ENCODE assay signal across 20 cellular contexts in the genomic region with DNA sequence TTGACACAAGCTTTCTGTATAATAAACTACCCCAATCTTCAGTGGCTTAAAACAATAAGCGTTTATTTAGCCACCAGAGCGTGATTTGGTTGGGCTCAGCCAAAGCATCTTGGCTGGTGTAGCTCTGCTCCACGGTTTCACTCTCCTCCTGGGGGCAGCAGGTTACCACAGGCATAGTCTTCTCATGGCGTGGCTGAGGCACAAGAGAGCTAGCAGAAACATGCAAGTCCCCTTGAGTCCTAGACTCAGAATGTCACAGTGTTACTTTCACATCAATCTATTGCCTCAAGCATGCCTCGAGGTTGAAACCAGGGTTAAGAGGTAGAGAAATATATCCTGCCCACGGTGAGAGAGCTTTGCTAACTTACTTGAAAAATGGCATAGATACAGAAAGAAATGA. TPM values are rescaled to one million over a fixed set of nuclear protein-coding genes. Genes with fewer than 3 reads are reported as not detected.
"Had no signal": no experiment of that assay in that cellular context is flagged by ENCODE, and none has a peak within 500 bp of the region (broad histone marks: within the 10 kb centered on the region; RNA-seq: fewer than 3 reads in every experiment).

No MANE protein-coding gene starts in this region.

- H3K27ac ChIP-seq: neutrophil, parathyroid adenoma, spleen had no signal

- ATAC-seq: activated CD4-positive, CD25-positive, alpha-beta regulatory T cell treated with anti-CD3 and anti-CD28 coated beads, Interleukin-2, amount 50 U/mL, for 24 hours; activated naive CD8-positive, alpha-beta T cell treated with anti-CD3 and anti-CD28 coated beads, Interleukin-2, amount 50 U/mL, for 24 hours; activated T-cell treated with anti-CD3 and anti-CD28 coated beads, Interleukin-2, amount 50 U/mL, for 4 hours; left ventricle myocardium superior; stimulated activated memory B cell treated with anti-CD40 and anti-IgM and Interleukin-4, amounts not matched to agents 10 μg/mL and 1 μg/mL and 100 μg/mL, for 72 hours; T-cell had no signal

- DNase-seq: activated CD4-positive, alpha-beta T cell treated with anti-CD3 and anti-CD28 coated beads, Interleukin-2, amount 10 ng/mL, durations not matched to agents 7 days and 5 days; activated CD8-positive, alpha-beta memory T cell treated with anti-CD3 and anti-CD28 coated beads, Interleukin-2, amount 50 U/mL, for 4 hours; activated naive CD4-positive, alpha-beta T cell treated with anti-CD3 and anti-CD28 coated beads for 36 hours; activated naive CD8-positive, alpha-beta T cell treated with anti-CD3 and anti-CD28 coated beads, Interleukin-2, amount 50 U/mL, for 24 hours; activated T-cell treated with anti-CD3 and anti-CD28 coated beads, Interleukin-2, amount 50 U/mL, for 4 hours; anterior cingulate cortex; caudate nucleus; erythroblast; head of caudate nucleus; kidney glomerular epithelial cell; left ventricle myocardium superior; mesenchymal stem cell; natural killer cell; spleen; stimulated activated CD4-positive, alpha-beta T cell treated with anti-CD3 and anti-CD28 coated beads, Interleukin-4, amount 100 ng/mL, for 4 hours; T-cell had no signal

- H3K36me3 ChIP-seq: neutrophil, spleen had no signal

- H2AFZ ChIP-seq: parathyroid adenoma had no signal

- H3K27me3 ChIP-seq: neutrophil had no signal

- H3K4me1 ChIP-seq: parathyroid adenoma had no signal

- H3K79me2 ChIP-seq: parathyroid adenoma had no signal

- H3K9ac ChIP-seq: parathyroid adenoma had no signal

- H3K9me3 ChIP-seq: neutrophil, spleen had no signal

- H3K4me3 ChIP-seq: spleen had no signal

RNA-seq across cellular contexts. Expression of a gene that starts 19.9 kb away (rescaled TPM):
- total RNA-seq: activated CD4-positive, alpha-beta T cell treated with anti-CD3 and anti-CD28 coated beads, Interleukin-2, amount 10 ng/mL, durations not matched to agents 7 days and 5 days; natural killer cell; T-cell had no signal
